ENCODE assay signal across 17 cellular contexts in genomic region chr14:35747379-35747778, GRCh38.
DNase-seq lines count a peak whose midpoint lies in the region; FAIRE-seq and TF ChIP-seq lines count a peak whose summit lies in the region.
"Had no signal": no experiment of that assay in that cellular context is flagged by ENCODE, and none has a peak within 500 bp of the region (broad histone marks: within the 10 kb centered on the region; RNA-seq: fewer than 3 reads in every experiment).

No MANE protein-coding gene starts in this region.

- H3K9me3 ChIP-seq in AG04450 (ENCODE audit: control insufficient read depth, insufficient read depth, low read length) = no peaks in the 10 kb centered on the region
- H3K9me3 ChIP-seq: right atrium auricular region, SK-N-SH, vagina had no signal

- H3K27ac ChIP-seq in AG04450 (ENCODE audit: low read depth, low read length) = peak overlapping the region; percentile 25
- H3K27ac ChIP-seq: right atrium auricular region, vagina had no signal

- no peak overlapping the region for H3K27ac Mint-ChIP-seq in activated CD4-positive, alpha-beta memory T cell treated with anti-CD3 and anti-CD28 coated beads, Interleukin-2, amount 10 ng/mL, durations not matched to agents 7 days and 5 days
- H3K27ac Mint-ChIP-seq: activated CD8-positive, alpha-beta T cell treated with anti-CD3 and anti-CD28 coated beads for 36 hours had no signal

- H3K36me3 Mint-ChIP-seq in activated CD4-positive, alpha-beta memory T cell treated with anti-CD3 and anti-CD28 coated beads, Interleukin-2, amount 10 ng/mL, durations not matched to agents 7 days and 5 days (ENCODE audit: low read depth) = peaks cover 18% of the 10 kb centered on the region

- no peak for TF ChIP-seq POLR2A in lower leg skin (IDR thresholded peaks at IDR 0.05)

- no peaks in the 10 kb centered on the region for H3K27me3 Mint-ChIP-seq in activated CD4-positive, alpha-beta memory T cell treated with anti-CD3 and anti-CD28 coated beads, Interleukin-2, amount 10 ng/mL, durations not matched to agents 7 days and 5 days
- H3K27me3 Mint-ChIP-seq: activated CD8-positive, alpha-beta T cell treated with anti-CD3 and anti-CD28 coated beads for 36 hours had no signal

- H3K9me3 Mint-ChIP-seq in activated CD4-positive, alpha-beta memory T cell treated with anti-CD3 and anti-CD28 coated beads, Interleukin-2, amount 10 ng/mL, durations not matched to agents 7 days and 5 days = no peaks in the 10 kb centered on the region
- H3K9me3 Mint-ChIP-seq: activated CD8-positive, alpha-beta T cell treated with anti-CD3 and anti-CD28 coated beads for 36 hours had no signal

- POLR2A ChIA-PET in AG04450 (lab: Yijun Ruan, JAX) = interaction anchor here (1.2 kb wide), 1 partner anchor 11 kb away, joined by 7 read pairs; no protein-coding TSS in a partner anchor
- POLR2A ChIA-PET in activated CD4-positive, alpha-beta memory T cell treated with anti-CD3 and anti-CD28 coated beads, Interleukin-2, amount 10 ng/mL, durations not matched to agents 7 days and 5 days (lab: Charles Lee) = no interaction called here

- TF ChIP-seq CTCF in AG04450 (IDR thresholded peaks at IDR 0.05; ENCODE audit: low read depth, low read length) = no peak
- no peak for TF ChIP-seq CTCF in lower leg skin (IDR thresholded peaks at IDR 0.05)

- FAIRE-seq in GM19239 (lab: Jason Lieb, UNC) = peak; percentile 37
- FAIRE-seq: H54 had no signal

- intact Hi-C loops in lower leg skin (cut with DNase I; ENCODE audit: low total_unique reads) = no loop called here

- no peak overlapping the region for H3K4me3 ChIP-seq in AG04450 (ENCODE audit: low read depth, low read length)
- H3K4me3 ChIP-seq in lower leg skin (ENCODE audit: low read depth, poor library complexity, severe bottlenecking) = no peak overlapping the region
- H3K4me3 ChIP-seq: right atrium auricular region, vagina had no signal

- CTCF ChIA-PET in AG04450 (lab: Charles Lee) = interaction anchor here (0.9 to 1.6 kb wide), 3 partner anchors 49 to 71 kb away, joined by 3 to 4 read pairs (median 3); no protein-coding TSS in a partner anchor
- CTCF ChIA-PET in activated CD4-positive, alpha-beta memory T cell treated with anti-CD3 and anti-CD28 coated beads, Interleukin-2, amount 10 ng/mL, durations not matched to agents 7 days and 5 days (lab: Charles Lee) = no interaction called here

- no peaks in the 10 kb centered on the region for H3K27me3 ChIP-seq in AG04450 (ENCODE audit: control insufficient read depth, insufficient read depth, low read length)
- H3K27me3 ChIP-seq: right atrium auricular region, vagina had no signal

- H3K4me1 Mint-ChIP-seq in activated CD4-positive, alpha-beta memory T cell treated with anti-CD3 and anti-CD28 coated beads, Interleukin-2, amount 10 ng/mL, durations not matched to agents 7 days and 5 days = peaks cover 8% of the 10 kb centered on the region

- H3K4me3 Mint-ChIP-seq in activated CD4-positive, alpha-beta memory T cell treated with anti-CD3 and anti-CD28 coated beads, Interleukin-2, amount 10 ng/mL, durations not matched to agents 7 days and 5 days = no peak overlapping the region
- H3K4me3 Mint-ChIP-seq: activated CD8-positive, alpha-beta T cell treated with anti-CD3 and anti-CD28 coated beads for 36 hours had no signal

- peak; percentile 6 for DNase-seq in AG04450 (ENCODE audit: low read depth, low spot score)
- DNase-seq in GM19239 (ENCODE audit: insufficient read length, low spot score) = no peak
- DNase-seq in amniotic stem cell (lab: John Stamatoyannopoulos, UW) = peak; percentile 17
- DNase-seq in left kidney (ENCODE audit: low read depth, low spot score) = peak; percentile 1
- no peak for DNase-seq in stimulated activated CD4-positive, alpha-beta T cell treated with anti-CD3 and anti-CD28 coated beads, Interleukin-2, amount 100 ng/mL, for 48 hours
- no peak for DNase-seq in T-helper 2 cell
- no peak for DNase-seq in lower leg skin (ENCODE audit: low spot score in 2 of 2)
- DNase-seq in activated CD4-positive, alpha-beta memory T cell treated with anti-CD3 and anti-CD28 coated beads, Interleukin-2, amount 10 ng/mL, durations not matched to agents 7 days and 5 days = no peak
- DNase-seq: activated CD8-positive, alpha-beta T cell treated with anti-CD3 and anti-CD28 coated beads for 36 hours; amygdala; COR-L47; NCI-H1694 treated with DMSO at 0.1 percent for 48 hours; NCI-H69; SK-N-SH had no signal

Comparison
In these comparisons a context has a peak if more than half of its experiments do, and no peak if none do; other contexts are left out.
1. DNase-seq: peak in AG04450 (single experiment), amniotic stem cell (single experiment) and left kidney (single experiment); none in GM19239 (single experiment), stimulated activated CD4-positive, alpha-beta T cell treated with anti-CD3 and anti-CD28 coated beads, Interleukin-2, amount 100 ng/mL, for 48 hours (0 of 2), T-helper 2 cell (0 of 5), lower leg skin (0 of 2) and activated CD4-positive, alpha-beta memory T cell treated with anti-CD3 and anti-CD28 coated beads, Interleukin-2, amount 10 ng/mL, durations not matched to agents 7 days and 5 days (single experiment).